8 cellular contexts compared by ENCODE assay signal in the genomic region with DNA sequence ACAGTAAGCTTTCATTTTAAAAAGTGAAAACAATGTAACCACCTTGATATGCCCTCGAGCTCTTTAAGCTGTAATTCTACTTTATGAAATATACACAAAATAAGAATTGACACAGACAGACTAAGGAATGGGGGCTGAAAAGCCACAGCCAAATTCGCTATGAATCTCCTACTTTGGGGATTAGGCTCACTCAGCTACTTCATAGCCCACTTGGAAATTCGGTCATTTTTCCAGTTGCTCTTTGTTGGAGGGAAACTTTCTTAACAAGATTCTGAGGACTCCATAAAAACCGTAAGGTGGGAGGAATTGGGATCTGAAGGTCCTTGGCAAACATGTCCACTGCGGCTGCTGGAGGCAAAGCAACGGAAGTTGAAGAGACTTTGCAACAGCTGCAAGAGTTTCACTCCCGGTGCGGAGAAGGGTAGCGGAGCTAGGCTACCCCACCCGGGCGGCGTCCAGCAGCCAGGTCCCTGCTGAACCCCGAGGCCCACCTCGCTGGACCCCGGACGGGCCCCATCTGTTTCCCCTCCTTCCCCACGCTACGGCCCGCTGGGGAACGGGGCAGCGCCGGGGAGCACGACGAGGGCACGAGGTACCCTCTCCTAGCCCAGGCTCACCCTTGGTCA. TPM values are rescaled to one million over a fixed set of nuclear protein-coding genes. Genes with fewer than 3 reads are reported as not detected.
DNase-seq lines count a peak whose midpoint lies in the region; ATAC-seq, FAIRE-seq and TF ChIP-seq lines count a peak whose summit lies in the region.

No MANE protein-coding gene starts in this region.

- H3K9me3 ChIP-seq in Peyer's patch (no peaks in the 10 kb centered on the region), K562 (replicated peaks; ENCODE audit: control insufficient read depth, insufficient read depth, low read depth, low read length) (no peaks in the 10 kb centered on the region), kidney (ENCODE audit: control insufficient read depth in 1 of 2, low read length in 2 of 2) (no peaks in the 10 kb centered on the region)

- no peak for TF ChIP-seq EP300 in K562 (IDR thresholded peaks at IDR 0.05; ENCODE audit: low read length)

- under 1% methylated on average over 24 of the region's 25 CpGs for WGBS in K562 (ENCODE audit: insufficient coverage, low coverage, missing lambda C conversion rate)

- peak overlapping the region; percentile 77 to 99 for H3K9ac ChIP-seq in K562 (ENCODE audit: insufficient read depth in 1 of 2, low read depth in 2 of 2, low read length in 2 of 2)
- peak overlapping the region; percentile 60 to 62 for H3K9ac ChIP-seq in kidney (ENCODE audit: low read length in 2 of 2)

- peaks cover 26% of the 10 kb centered on the region for H3K79me2 ChIP-seq in K562 (ENCODE audit: control insufficient read depth, insufficient read depth, low read length)

- FAIRE-seq in K562 (lab: Jason Lieb, UNC) (peak; percentile 6), kidney (lab: Jason Lieb, UNC) (no peak)

- H3K27me3 ChIP-seq in Peyer's patch (no peaks in the 10 kb centered on the region), K562 (ENCODE audit: control insufficient read depth in 2 of 2, insufficient read depth in 2 of 2, low read length in 2 of 2) (no peaks in the 10 kb centered on the region)

- H3K4me2 ChIP-seq in K562 (ENCODE audit: insufficient read depth, low read length), result peak overlapping the region; percentile 94

- H2AFZ ChIP-seq in K562 (ENCODE audit: low read depth, low read length), result peak overlapping the region; percentile 93

- BruUV-seq in K562 (replicated peaks; lab: Mats Ljungman, UMichigan), result no TSS peak

- H3K4me1 ChIP-seq in Peyer's patch (peaks cover 0 to 16% (median 8%) of the 10 kb centered on the region in 4 donors), K562 (replicated peaks in 1 of 2; ENCODE audit: control insufficient read depth in 2 of 2, insufficient read depth in 2 of 2, low read length in 2 of 2) (peaks cover 7 to 20% of the 10 kb centered on the region in 2 experiments; a peak in 4 of 5 replicates), kidney (ENCODE audit: control insufficient read depth in 1 of 2, insufficient read depth in 1 of 2, low read depth in 1 of 2, low read length in 2 of 2) (peaks cover 9 to 10% of the 10 kb centered on the region in 2 donors)

- H3K36me3 ChIP-seq in Peyer's patch (no peaks in the 10 kb centered on the region), K562 (ENCODE audit: control insufficient read depth, insufficient read depth, low read length) (peaks cover 14% of the 10 kb centered on the region), kidney (ENCODE audit: control insufficient read depth in 1 of 2, insufficient read depth in 2 of 2, low read length in 2 of 2) (no peaks in the 10 kb centered on the region)

- peak overlapping the region; percentile 81 to 95 (median 84) for H3K4me3 ChIP-seq in Peyer's patch
- peak overlapping the region; percentile 59 for H3K4me3 ChIP-seq in K562
- H3K4me3 ChIP-seq in kidney (ENCODE audit: low read length in 2 of 2), result peak overlapping the region; percentile 76 to 88

- no peak for TF ChIP-seq CTCF in Peyer's patch (IDR thresholded peaks at IDR 0.05)
- TF ChIP-seq CTCF in K562 (IDR thresholded peaks at IDR 0.05 in 2 of 3, conservative IDR thresholded peaks at IDR 0.05 in 1 of 3; ENCODE audit: insufficient read depth in 2 of 3, low read depth in 1 of 3, low read length in 3 of 3), result no peak
- TF ChIP-seq CTCF in kidney (IDR thresholded peaks at IDR 0.05; ENCODE audit: borderline replicate concordance, extremely low read depth, insufficient read depth), result no peak

- no peak for TF ChIP-seq RAD21 in K562 (CRISPR knock-in tag; conservative IDR thresholded peaks at IDR 0.05 in 1 of 2, IDR thresholded peaks at IDR 0.05 in 1 of 2)

- H4K20me1 ChIP-seq in K562 (replicated peaks; ENCODE audit: control insufficient read depth, insufficient read depth, low read length), result 0 out of 2 replicates have a peak, but pooled peaks cover 5% of the 10 kb centered on the region

- in situ Hi-C loops in K562 (cut with MboI), result no loop called here

- ATAC-seq in HG02973 (IDR thresholded peaks at IDR 0.05; ENCODE audit: unreplicated experiment), result peak; percentile 24
- peak; percentile 58 for ATAC-seq in K562

- CTCF ChIA-PET in K562 (lab: Yijun Ruan, JAX; ENCODE audit: low intra/inter-chr PET ratio), result no interaction called here

- intact Hi-C loops in K562 (cut with micrococcal nuclease), result no loop called here
- intact Hi-C loops in kidney (cut with DNase I), result no loop called here

- no peak for TF ChIP-seq POLR2A in Peyer's patch (IDR thresholded peaks at IDR 0.05)
- no peak for TF ChIP-seq POLR2A in K562 (conservative IDR thresholded peaks at IDR 0.05)

- POLR2A ChIA-PET in K562 (lab: Yijun Ruan, JAX), result interaction anchor here (0.7 to 2.6 kb wide), 7 partner anchors 8 to 203 kb away, joined by 3 to 12 read pairs (median 4); partner anchors contain the start of genes GJA9 and RRAGC

- H3K27ac ChIP-seq in Peyer's patch (peak overlapping the region; percentile 54 to 83 (median 64)), K562 (ENCODE audit: extremely low read depth, low read depth, low read length) (peak overlapping the region; percentile 68), kidney (ENCODE audit: low read depth in 2 of 2, low read length in 2 of 2) (no peak overlapping the region)

- DNase-seq in NCI-H82 (lab: John Stamatoyannopoulos, UW) (peak; percentile 38), NCI-H82 treated with DMSO at 0.1 percent for 48 hours (lab: John Stamatoyannopoulos, UW; ENCODE audit: unreplicated experiment) (no peak), Peyer's patch (peak in 2 of 3 donors; percentile 40 to 56), K562 (ENCODE audit: extremely low read depth in 1 of 4, low spot score in 3 of 4) (peak in 2 of 4 experiments; percentile 42 to 54), kidney (no peak), HuH-7.5 (ENCODE audit: low spot score) (no peak)
- DNase-seq in stimulated activated CD4-positive, alpha-beta T cell treated with anti-CD3 and anti-CD28 coated beads, TNF-alpha, amount 100 ng/mL, for 24 hours (ENCODE audit: low read depth in 3 of 3), result peak in 2 of 3 experiments; percentile 8 to 34

- no peaks in the 10 kb centered on the region for H3K9me1 ChIP-seq in K562 (ENCODE audit: control insufficient read depth, insufficient read depth, low read length)

RNA-seq across cellular contexts. Expression of gene MYCBP, which starts 0.6 kb away (rescaled TPM):
- total RNA-seq in Peyer's patch (10 to 100 TPM; 11.8 to 25.9 (median 14.8) TPM), K562 (2014; rRNA removed) (32.3 and 33.5 TPM in 2 replicates), K562 (2014; rRNA removed; fragmentation: Illumina TruSeq; extraction: Trizol) (76.2 and 86.3 TPM in 2 replicates), K562 (2015; rRNA removed; fragmentation: Illumina TruSeq; extraction: Trizol) (43.9 and 49.6 TPM in 2 replicates), K562 (2021) (78.9 and 92.3 TPM in 2 replicates), kidney (31.1 TPM)
- 4.2 and 8.4 TPM in 2 replicates for total RNA-seq in K562 (2011; cell fraction: chromatin; rRNA removed; ENCODE audit: low replicate concordance)
- total RNA-seq in K562 (2011; cell fraction: nucleolus; rRNA removed), result 4.3 and 4.8 TPM in 2 replicates
- total RNA-seq in K562 (2011; cell fraction: nucleoplasm; rRNA removed), result 12.2 and 25.1 TPM in 2 replicates
- polyA plus RNA-seq in K562 (2011; rRNA removed) (61.3 and 72.9 TPM in 2 replicates), K562 (2014; fragmentation: Illumina TruSeq; extraction: Trizol) (64.4 and 71.2 TPM in 2 replicates), K562 (2014; fragmentation: Nextera tagmentation; extraction: Ambion mirVana) (100 to 1,000 TPM; 227 to 253 TPM), K562 (2014; rRNA removed) (51.4 and 53.7 TPM in 2 replicates), kidney (ENCODE audit: insufficient read depth, low read depth, low replicate concordance) (20.6 TPM)
- 28.2 and 58.9 TPM in 2 replicates for polyA plus RNA-seq in K562 (2011; cell fraction: cytosol; rRNA removed)
- 14.8 and 26.1 TPM in 2 replicates for polyA plus RNA-seq in K562 (2011; cell fraction: nucleus; rRNA removed)
- polyA plus RNA-seq in K562 (2012), result 40.5 and 51.2 TPM in 2 replicates
- polyA minus RNA-seq in K562 (2011; rRNA and poly(A)+ RNA removed), result 47.8 and 54.5 TPM in 2 replicates
- 16.3 and 23.9 TPM in 2 replicates for polyA minus RNA-seq in K562 (2011; cell fraction: cytosol; rRNA and poly(A)+ RNA removed)
- 3.2 and 8.7 TPM in 2 replicates for polyA minus RNA-seq in K562 (2011; cell fraction: nucleus; rRNA and poly(A)+ RNA removed)

RNA-seq across cellular contexts. Expression of gene GJA9, which starts 8.9 kb away (rescaled TPM):
- total RNA-seq in Peyer's patch (not detected), K562 (2014; rRNA removed) (not detected in 2 replicates), K562 (2014; rRNA removed; fragmentation: Illumina TruSeq; extraction: Trizol) (not detected in 2 replicates), K562 (2015; rRNA removed; fragmentation: Illumina TruSeq; extraction: Trizol) (not detected in 2 replicates), K562 (2021) (not detected in 2 replicates), kidney (not detected)
- total RNA-seq in K562 (2011; cell fraction: chromatin; rRNA removed; ENCODE audit: low replicate concordance), result not detected in 2 replicates
- total RNA-seq in K562 (2011; cell fraction: nucleolus; rRNA removed), result not detected in 2 replicates
- not detected in 2 replicates for total RNA-seq in K562 (2011; cell fraction: nucleoplasm; rRNA removed)
- polyA plus RNA-seq in K562 (2011; rRNA removed) (not detected in 2 replicates), K562 (2014; fragmentation: Illumina TruSeq; extraction: Trizol) (not detected in 2 replicates), K562 (2014; fragmentation: Nextera tagmentation; extraction: Ambion mirVana) (not detected), K562 (2014; rRNA removed) (not detected in 2 replicates), kidney (ENCODE audit: insufficient read depth, low read depth, low replicate concordance) (not detected)
- not detected in 2 replicates for polyA plus RNA-seq in K562 (2011; cell fraction: cytosol; rRNA removed)
- polyA plus RNA-seq in K562 (2011; cell fraction: nucleus; rRNA removed), result not detected in 2 replicates
- polyA plus RNA-seq in K562 (2012), result 0.12 and 0.13 TPM in 2 replicates
- polyA minus RNA-seq in K562 (2011; rRNA and poly(A)+ RNA removed), result not detected in 2 replicates
- not detected in 2 replicates for polyA minus RNA-seq in K562 (2011; cell fraction: cytosol; rRNA and poly(A)+ RNA removed)
- not detected in 2 replicates for polyA minus RNA-seq in K562 (2011; cell fraction: nucleus; rRNA and poly(A)+ RNA removed)

RNA-seq across cellular contexts. Expression of gene RRAGC, which starts 12.9 kb away (rescaled TPM):
- 10 to 100 TPM in 3 of 4 donors, 1 to 10 TPM in 1; 9.9 to 23.3 (median 13.8) TPM for total RNA-seq in Peyer's patch
- total RNA-seq in K562 (2011; cell fraction: chromatin; rRNA removed; ENCODE audit: low replicate concordance), result 9.8 and 29.7 TPM in 2 replicates
- 6.5 and 6.7 TPM in 2 replicates for total RNA-seq in K562 (2011; cell fraction: nucleolus; rRNA removed)
- 12.3 and 24.0 TPM in 2 replicates for total RNA-seq in K562 (2011; cell fraction: nucleoplasm; rRNA removed)
- 3.9 and 4.4 TPM in 2 replicates for total RNA-seq in K562 (2014; rRNA removed)
- 10.7 and 11.9 TPM in 2 replicates for total RNA-seq in K562 (2014; rRNA removed; fragmentation: Illumina TruSeq; extraction: Trizol)
- 13.1 and 13.4 TPM in 2 replicates for total RNA-seq in K562 (2015; rRNA removed; fragmentation: Illumina TruSeq; extraction: Trizol)
- 13.6 and 14.6 TPM in 2 replicates for total RNA-seq in K562 (2021)
- 9.4 and 10.9 TPM in 2 replicates for polyA plus RNA-seq in K562 (2011; rRNA removed)
- 2.7 and 7.6 TPM in 2 replicates for polyA plus RNA-seq in K562 (2011; cell fraction: cytosol; rRNA removed)
- 3.3 and 4.9 TPM in 2 replicates for polyA plus RNA-seq in K562 (2011; cell fraction: nucleus; rRNA removed)
- polyA plus RNA-seq in K562 (2012), result 18.3 and 27.8 TPM in 2 replicates
- polyA plus RNA-seq in K562 (2014; fragmentation: Illumina TruSeq; extraction: Trizol), result 14.2 and 14.8 TPM in 2 replicates
- polyA plus RNA-seq in K562 (2014; fragmentation: Nextera tagmentation; extraction: Ambion mirVana), result 10 to 100 TPM; 10.4 to 16.9 TPM
- polyA plus RNA-seq in K562 (2014; rRNA removed), result 7.3 and 10.6 TPM in 2 replicates
- polyA minus RNA-seq in K562 (2011; rRNA and poly(A)+ RNA removed), result 8.5 and 10.3 TPM in 2 replicates
- polyA minus RNA-seq in K562 (2011; cell fraction: cytosol; rRNA and poly(A)+ RNA removed), result 5.1 and 5.2 TPM in 2 replicates
- 2.2 and 6.1 TPM in 2 replicates for polyA minus RNA-seq in K562 (2011; cell fraction: nucleus; rRNA and poly(A)+ RNA removed)
- total RNA-seq in kidney, result 27.3 TPM
- 22.9 TPM for polyA plus RNA-seq in kidney (ENCODE audit: insufficient read depth, low read depth, low replicate concordance)

Comparison
In these comparisons a context has a peak if more than half of its experiments do, and no peak if none do; other contexts are left out.
1. DNase-seq: peak in NCI-H82 (single experiment), Peyer's patch (2 of 3) and stimulated activated CD4-positive, alpha-beta T cell treated with anti-CD3 and anti-CD28 coated beads, TNF-alpha, amount 100 ng/mL, for 24 hours (2 of 3); none in NCI-H82 treated with DMSO at 0.1 percent for 48 hours (single experiment), kidney (single experiment) and HuH-7.5 (single experiment).
2. H3K27ac ChIP-seq: peak in Peyer's patch (4 of 4) and K562 (single experiment); none in kidney (0 of 2).
3. Peak in every context shown above with its lines, with median percentiles within 50 percentile points of each other: H3K4me3 ChIP-seq.